In genomic region chr17:45129940-45130639, GRCh38 we compare ENCODE assay signal across 11 cellular contexts. TPM values are rescaled to one million over a fixed set of nuclear protein-coding genes. Genes with fewer than 3 reads are reported as not detected.
DNase-seq lines count a peak whose midpoint lies in the region; ATAC-seq and TF ChIP-seq lines count a peak whose summit lies in the region.
"Had no signal": no experiment of that assay in that cellular context is flagged by ENCODE, and none has a peak within 500 bp of the region (broad histone marks: within the 10 kb centered on the region; RNA-seq: fewer than 3 reads in every experiment).

No MANE protein-coding gene starts in this region.

- CTCF ChIA-PET in CD4-positive, alpha-beta T cell (lab: Charles Lee) = no interaction called here
- CTCF ChIA-PET in PC-9 (lab: Charles Lee) = interaction anchor here (0.5 to 1.5 kb wide), 2 partner anchors 31 to 262 kb away, joined by 4 to 7 read pairs; no protein-coding TSS in a partner anchor

- no peak for TF ChIP-seq CTCF in CD4-positive, alpha-beta T cell (IDR thresholded peaks at IDR 0.05)
- TF ChIP-seq CTCF in PC-9 (conservative IDR thresholded peaks at IDR 0.05) (no peak), fibroblast of villous mesenchyme (IDR thresholded peaks at IDR 0.05; ENCODE audit: insufficient read depth, low read depth, low read length) (no peak), osteoblast (IDR thresholded peaks at IDR 0.05; ENCODE audit: extremely low read depth, low read depth, low read length) (no peak)

- H3K4me3 ChIP-seq in PC-9 = no peak overlapping the region
- H3K4me3 ChIP-seq in fibroblast of villous mesenchyme (ENCODE audit: low read depth, low read length) = peak overlapping the region; percentile 93
- H3K4me3 ChIP-seq in osteoblast (ENCODE audit: insufficient read depth, low read length) = no peak overlapping the region

- H3K4me1 Mint-ChIP-seq in CD4-positive, alpha-beta T cell (ENCODE audit: low read depth) = peaks cover 6% of the 10 kb centered on the region

- no peaks in the 10 kb centered on the region for H3K9me3 ChIP-seq in CD4-positive, alpha-beta T cell (ENCODE audit: control insufficient read depth, low read length)
- H3K9me3 ChIP-seq in PC-9 (ENCODE audit: insufficient read depth, low read depth) (no peaks in the 10 kb centered on the region), osteoblast (ENCODE audit: low read depth, low read length) (no peaks in the 10 kb centered on the region)

- peak overlapping the region; percentile 76 for H3K4me3 Mint-ChIP-seq in CD4-positive, alpha-beta T cell

- no peaks in the 10 kb centered on the region for H3K27me3 ChIP-seq in CD4-positive, alpha-beta T cell (ENCODE audit: control insufficient read depth, insufficient read depth, low read length)
- H3K27me3 ChIP-seq in PC-9 (ENCODE audit: insufficient read depth, low read depth) = no peaks in the 10 kb centered on the region
- no peaks in the 10 kb centered on the region for H3K27me3 ChIP-seq in osteoblast (ENCODE audit: insufficient read depth, low read length)

- ATAC-seq in CD4-positive, alpha-beta T cell (ENCODE audit: poor library complexity) = no peak
- ATAC-seq: effector memory CD8-positive, alpha-beta T cell had no signal

- H3K9me3 Mint-ChIP-seq in CD4-positive, alpha-beta T cell = no peaks in the 10 kb centered on the region
- H3K9me3 Mint-ChIP-seq: effector memory CD8-positive, alpha-beta T cell had no signal

- peaks cover 53% of the 10 kb centered on the region for H3F3A ChIP-seq in PC-9 (ENCODE audit: insufficient read depth, low read depth)

- H3K4me2 ChIP-seq in PC-9 (peak overlapping the region; percentile 100), osteoblast (ENCODE audit: insufficient read depth, low read length) (no peak overlapping the region)

- H3K27ac Mint-ChIP-seq in CD4-positive, alpha-beta T cell = no peak overlapping the region
- H3K27ac Mint-ChIP-seq: effector memory CD8-positive, alpha-beta T cell had no signal

- H3K36me3 Mint-ChIP-seq in CD4-positive, alpha-beta T cell (ENCODE audit: low read depth) = peaks cover under 1% of the 10 kb centered on the region

- POLR2A ChIA-PET in CD4-positive, alpha-beta T cell (lab: Charles Lee) = no interaction called here
- POLR2A ChIA-PET in PC-9 (lab: Charles Lee; ENCODE audit: unreplicated experiment) = interaction anchor here (0.7 to 0.9 kb wide), 2 partner anchors 187 to 228 kb away, joined by 3 read pairs; partner anchors contain the start of gene MAP3K14

- no peaks in the 10 kb centered on the region for H3K9me2 ChIP-seq in PC-9 (ENCODE audit: insufficient read depth)

- H4K20me1 ChIP-seq in PC-9 (ENCODE audit: insufficient read depth) (no peaks in the 10 kb centered on the region), osteoblast (ENCODE audit: insufficient read depth, low read length) (no peaks in the 10 kb centered on the region)

- H3K36me3 ChIP-seq in PC-9 (ENCODE audit: low read depth) (no peaks in the 10 kb centered on the region), osteoblast (ENCODE audit: insufficient read depth, low read length) (no peaks in the 10 kb centered on the region)

- intact Hi-C loops in CD4-positive, alpha-beta T cell (cut with DNase I, micrococcal nuclease) = loop anchor here in 1 of 2 experiments (5.0 kb wide), 1 partner anchor 228 kb away; a partner anchor contains a TSS
- intact Hi-C loops in PC-9 (cut with micrococcal nuclease; ENCODE audit: unreplicated experiment) = loop anchor here (5.0 to 10.0 kb wide), 4 partner anchors 83 to 233 kb away; partner anchors contain the start of genes EFTUD2 and MAP3K14

- BruUV-seq in PC-9 (replicated peaks; lab: Mats Ljungman, UMichigan) = no TSS peak

- DNase-seq in CD4-positive, alpha-beta T cell = no peak
- peak; percentile 92 to 95 for DNase-seq in PC-9
- DNase-seq in fibroblast of villous mesenchyme (ENCODE audit: low read depth) = no peak
- peak; percentile 87 for DNase-seq in osteoblast (ENCODE audit: insufficient read length, low spot score, missing footprints)
- DNase-seq in ureter (ENCODE audit: low spot score) = no peak
- DNase-seq in nucleus accumbens (lab: John Stamatoyannopoulos, UW) = no peak
- no peak for DNase-seq in pons (ENCODE audit: low spot score)
- DNase-seq in OCI-M1 (lab: John Stamatoyannopoulos, UW) = no peak
- DNase-seq: activated naive CD4-positive, alpha-beta T cell treated with Interleukin-2 at 50 U/mL for 16 hours; effector memory CD8-positive, alpha-beta T cell; NCI-H1048 had no signal

- H3K27me3 Mint-ChIP-seq in CD4-positive, alpha-beta T cell = no peaks in the 10 kb centered on the region

- H2AFZ ChIP-seq in PC-9 (no peak overlapping the region), osteoblast (ENCODE audit: low read length) (no peak overlapping the region)

- H3K79me2 ChIP-seq in PC-9 (ENCODE audit: low read depth) = peaks cover 34% of the 10 kb centered on the region; the same call in 1 of the 2 replicates
- H3K79me2 ChIP-seq in osteoblast (ENCODE audit: insufficient read depth, low read length) = peaks cover 25% of the 10 kb centered on the region

- no peak overlapping the region for H3K27ac ChIP-seq in CD4-positive, alpha-beta T cell (ENCODE audit: low read depth, low read length)
- peak overlapping the region; percentile 61 for H3K27ac ChIP-seq in PC-9
- no peak overlapping the region for H3K27ac ChIP-seq in osteoblast (ENCODE audit: low read depth, low read length)

- H3K4me1 ChIP-seq in PC-9 (replicated peaks; ENCODE audit: insufficient read depth) = peaks cover 55% of the 10 kb centered on the region
- H3K4me1 ChIP-seq in osteoblast (ENCODE audit: insufficient read depth, low read length) = peaks cover 21% of the 10 kb centered on the region

RNA-seq across cellular contexts. Expression of gene PLCD3, which starts 2.2 kb away (rescaled TPM):
- 1 to 10 TPM; 1.8 to 2.4 TPM for total RNA-seq in CD4-positive, alpha-beta T cell
- total RNA-seq in PC-9 (2021) (92.4 and 138 TPM in 2 replicates), fibroblast of villous mesenchyme (41.9 and 62.6 TPM in 2 replicates), osteoblast (31.5 and 47.7 TPM in 2 replicates), ureter (153 TPM)

RNA-seq across cellular contexts. Expression of gene ACBD4, which starts 5.4 kb away (rescaled TPM):
- total RNA-seq in CD4-positive, alpha-beta T cell = 10 to 100 TPM; 24.8 to 26.3 TPM
- total RNA-seq in PC-9 (2021) (14.6 and 19.5 TPM in 2 replicates), fibroblast of villous mesenchyme (6.1 and 6.9 TPM in 2 replicates), osteoblast (4.7 and 6.2 TPM in 2 replicates), ureter (26.4 TPM)

RNA-seq across cellular contexts. Expression of gene HEXIM1, which starts 18.2 kb away (rescaled TPM):
- 10 to 100 TPM; 50.5 to 50.9 TPM for total RNA-seq in CD4-positive, alpha-beta T cell
- 49.3 and 64.9 TPM in 2 replicates for total RNA-seq in PC-9 (2021)
- 8.4 and 11.7 TPM in 2 replicates for total RNA-seq in fibroblast of villous mesenchyme
- total RNA-seq in osteoblast = 10.9 and 12.1 TPM in 2 replicates
- 47.0 TPM for total RNA-seq in ureter

RNA-seq across cellular contexts. Expression of gene HEXIM2, which starts 31.6 kb away (rescaled TPM):
- 1 to 10 TPM; 1.3 to 1.5 TPM for total RNA-seq in CD4-positive, alpha-beta T cell
- total RNA-seq in PC-9 (2021) (22.4 and 32.2 TPM in 2 replicates), fibroblast of villous mesenchyme (6.1 and 6.9 TPM in 2 replicates), osteoblast (10.0 and 10.9 TPM in 2 replicates), ureter (8.0 TPM)

Comparison
In these comparisons a context has a peak if more than half of its experiments do, and no peak if none do; other contexts are left out.
1. DNase-seq: peak in PC-9 (2 of 2) and osteoblast (single experiment); none in CD4-positive, alpha-beta T cell (0 of 10), fibroblast of villous mesenchyme (single experiment), ureter (single experiment), nucleus accumbens (0 of 56), pons (single experiment) and OCI-M1 (single experiment).